16 cellular contexts compared by ENCODE assay signal in the genomic region with DNA sequence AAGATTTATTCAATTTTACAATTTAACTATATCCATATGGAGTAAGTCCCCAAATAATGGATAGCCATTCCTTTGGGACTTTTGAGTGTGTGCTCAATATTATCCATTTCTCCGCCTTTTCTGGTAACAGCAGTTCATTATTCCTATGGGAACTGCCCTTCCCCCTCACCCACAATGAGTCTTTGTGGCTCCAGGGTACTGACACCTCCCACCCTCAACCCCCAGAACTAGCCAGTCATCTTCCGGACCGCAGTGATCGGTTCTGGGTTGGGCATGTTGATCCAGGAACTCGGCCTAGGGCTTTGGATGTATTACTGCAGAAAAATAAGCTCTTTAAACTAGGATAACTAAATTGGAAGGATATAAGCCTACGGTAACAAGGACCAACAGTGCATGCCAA. TPM values are rescaled to one million over a fixed set of nuclear protein-coding genes. Genes with fewer than 3 reads are reported as not detected.
DNase-seq lines count a peak whose midpoint lies in the region; ATAC-seq, FAIRE-seq and TF ChIP-seq lines count a peak whose summit lies in the region.
"Had no signal": no experiment of that assay in that cellular context is flagged by ENCODE, and none has a peak within 500 bp of the region (broad histone marks: within the 10 kb centered on the region; RNA-seq: fewer than 3 reads in every experiment).

No MANE protein-coding gene starts in this region.

- no peak for TF ChIP-seq CTCF in Panc1 (IDR thresholded peaks at IDR 0.05)
- TF ChIP-seq CTCF in glutamatergic neuron (IDR thresholded peaks at IDR 0.05; ENCODE audit: partially characterized antibody, unreplicated experiment) = no peak
- TF ChIP-seq CTCF in spleen (IDR thresholded peaks at IDR 0.05 in 8 of 11, conservative IDR thresholded peaks at IDR 0.05 in 3 of 11) = no peak
- no peak for TF ChIP-seq CTCF in D721Med (IDR thresholded peaks at IDR 0.05; ENCODE audit: insufficient read depth, missing control alignments)

- H3K4me3 Mint-ChIP-seq in activated CD4-positive, alpha-beta T cell treated with anti-CD3 and anti-CD28 coated beads, Interleukin-2, amount 10 ng/mL, durations not matched to agents 7 days and 5 days = peak overlapping the region; percentile 3
- peak overlapping the region; percentile 97 for H3K4me3 Mint-ChIP-seq in glutamatergic neuron (ENCODE audit: unreplicated experiment)

- CTCF ChIA-PET in activated CD4-positive, alpha-beta T cell treated with anti-CD3 and anti-CD28 coated beads, Interleukin-2, amount 10 ng/mL, durations not matched to agents 7 days and 5 days (lab: Charles Lee) = interaction anchor here (0.5 kb wide), 1 partner anchor 598 kb away, joined by 3 read pairs; no protein-coding TSS in a partner anchor
- CTCF ChIA-PET in Panc1 (lab: Charles Lee) = no interaction called here

- peak overlapping the region; percentile 66; the same call in 1 of the 2 replicates for H3K27ac ChIP-seq in Panc1 (ENCODE audit: low read length)
- H3K27ac ChIP-seq in spleen = no peak overlapping the region
- H3K27ac ChIP-seq: body of pancreas, foreskin keratinocyte, SK-N-MC had no signal

- peaks cover 8% of the 10 kb centered on the region for H3K4me1 Mint-ChIP-seq in activated CD4-positive, alpha-beta T cell treated with anti-CD3 and anti-CD28 coated beads, Interleukin-2, amount 10 ng/mL, durations not matched to agents 7 days and 5 days
- peaks cover 21% of the 10 kb centered on the region for H3K4me1 Mint-ChIP-seq in glutamatergic neuron (ENCODE audit: low read depth, unreplicated experiment)

- 91 to 98% (median 94%) methylated on average over 6 of the region's 6 CpGs for whole genome bisulfite sequencing in spleen, 5 donors

- BruUV-seq in Panc1 (replicated peaks; lab: Mats Ljungman, UMichigan) = no TSS peak

- FAIRE-seq in D721Med (lab: Jason Lieb, UNC) = no peak

- intact Hi-C loops in Panc1 (cut with micrococcal nuclease; ENCODE audit: unreplicated experiment) (loop anchor here (10.0 kb wide), 1 partner anchor 161 kb away; no protein-coding TSS in a partner anchor), spleen (cut with DNase I; ENCODE audit: low total_unique reads) (no loop called here)

- no peaks in the 10 kb centered on the region; the same call in 1 of the 2 replicates for H3K27me3 ChIP-seq in Panc1 (ENCODE audit: control insufficient read depth, insufficient read depth, low read length)
- peaks cover 0 to 67% (median 42%) of the 10 kb centered on the region in 7 donors for H3K27me3 ChIP-seq in spleen (replicated peaks in 1 of 7)
- H3K27me3 ChIP-seq: body of pancreas had no signal

- TF ChIP-seq POLR2A in spleen (IDR thresholded peaks at IDR 0.05) = no peak

- no peak overlapping the region for H3K27ac Mint-ChIP-seq in activated CD4-positive, alpha-beta T cell treated with anti-CD3 and anti-CD28 coated beads, Interleukin-2, amount 10 ng/mL, durations not matched to agents 7 days and 5 days
- peak overlapping the region; percentile 99 for H3K27ac Mint-ChIP-seq in glutamatergic neuron (ENCODE audit: unreplicated experiment)
- H3K27ac Mint-ChIP-seq: effector memory CD8-positive, alpha-beta T cell; stimulated activated naive CD8-positive, alpha-beta T cell treated with anti-CD3 and anti-CD28 coated beads, Interleukin-15, amount 100 ng/mL, for 72 hours had no signal

- H3K4me1 ChIP-seq in Panc1 (ENCODE audit: control insufficient read depth, insufficient read depth, low read length) = peaks cover 25% of the 10 kb centered on the region
- H3K4me1 ChIP-seq in spleen = peaks cover 0 to 20% (median 13%) of the 10 kb centered on the region in 6 donors
- H3K4me1 ChIP-seq: foreskin keratinocyte had no signal

- no peak for ATAC-seq in Panc1
- ATAC-seq: effector memory CD8-positive, alpha-beta T cell had no signal

- POLR2A ChIA-PET in activated CD4-positive, alpha-beta T cell treated with anti-CD3 and anti-CD28 coated beads, Interleukin-2, amount 10 ng/mL, durations not matched to agents 7 days and 5 days (lab: Charles Lee) = no interaction called here
- POLR2A ChIA-PET in Panc1 (lab: Charles Lee) = no interaction called here

- H3K36me3 ChIP-seq in Panc1 (ENCODE audit: control insufficient read depth, insufficient read depth, low read length) (no peaks in the 10 kb centered on the region), spleen (no peaks in the 10 kb centered on the region)

- in situ Hi-C loops in Panc1 (cut with HindIII; ENCODE audit: low pct_unique_long_range_greater_than_20kb, low sequenced_read_pairs) = no loop called here

- no peak for DNase-seq in activated CD4-positive, alpha-beta T cell treated with anti-CD3 and anti-CD28 coated beads, Interleukin-2, amount 10 ng/mL, durations not matched to agents 7 days and 5 days
- no peak for DNase-seq in activated CD4-positive, alpha-beta T cell treated with anti-CD3 and anti-CD28 coated beads, Interleukin-2, amount 50 U/mL, for 1 hour
- DNase-seq in Panc1 (ENCODE audit: low read depth, low spot score) (no peak), glutamatergic neuron (no peak), pons (ENCODE audit: low spot score) (peak; percentile 92), spleen (no peak), D721Med (ENCODE audit: insufficient read length, low spot score) (no peak), kidney tubule cell (ENCODE audit: low spot score) (no peak)
- DNase-seq: activated T-cell treated with anti-CD3 and anti-CD28 coated beads, Interleukin-2, amount 50 U/mL, for 1 hour; DMS 273 treated with DMSO at 0.1 percent for 48 hours; effector memory CD8-positive, alpha-beta T cell; NCI-H1092 had no signal

- H3K36me3 Mint-ChIP-seq in activated CD4-positive, alpha-beta T cell treated with anti-CD3 and anti-CD28 coated beads, Interleukin-2, amount 10 ng/mL, durations not matched to agents 7 days and 5 days (ENCODE audit: low read depth) = no peaks in the 10 kb centered on the region
- H3K36me3 Mint-ChIP-seq in glutamatergic neuron (ENCODE audit: unreplicated experiment) = no peaks in the 10 kb centered on the region

- H3K4me3 ChIP-seq in Panc1 (ENCODE audit: low read depth in 2 of 2, low read length in 2 of 2) (no peak overlapping the region), spleen (no peak overlapping the region)
- H3K4me3 ChIP-seq: body of pancreas had no signal

- H3K27me3 Mint-ChIP-seq in activated CD4-positive, alpha-beta T cell treated with anti-CD3 and anti-CD28 coated beads, Interleukin-2, amount 10 ng/mL, durations not matched to agents 7 days and 5 days = peaks cover 66% of the 10 kb centered on the region
- peaks cover 22% of the 10 kb centered on the region for H3K27me3 Mint-ChIP-seq in glutamatergic neuron (ENCODE audit: unreplicated experiment)

- no peaks in the 10 kb centered on the region for H3K9me3 ChIP-seq in Panc1 (ENCODE audit: control insufficient read depth, insufficient read depth, low read depth, low read length)
- no peaks in the 10 kb centered on the region for H3K9me3 ChIP-seq in spleen
- H3K9me3 ChIP-seq: body of pancreas had no signal

- no peaks in the 10 kb centered on the region for H3K9me3 Mint-ChIP-seq in activated CD4-positive, alpha-beta T cell treated with anti-CD3 and anti-CD28 coated beads, Interleukin-2, amount 10 ng/mL, durations not matched to agents 7 days and 5 days
- H3K9me3 Mint-ChIP-seq in glutamatergic neuron (ENCODE audit: unreplicated experiment) = peaks cover 24% of the 10 kb centered on the region
- H3K9me3 Mint-ChIP-seq: effector memory CD8-positive, alpha-beta T cell; stimulated activated naive CD8-positive, alpha-beta T cell treated with anti-CD3 and anti-CD28 coated beads, Interleukin-15, amount 100 ng/mL, for 72 hours had no signal

RNA-seq across cellular contexts. Expression of a gene that starts 0.8 kb away (rescaled TPM):
- under 1 TPM; 0.12 to 0.62 TPM for total RNA-seq in activated CD4-positive, alpha-beta T cell treated with anti-CD3 and anti-CD28 coated beads, Interleukin-2, amount 10 ng/mL, durations not matched to agents 7 days and 5 days
- total RNA-seq in Panc1 (2021; ENCODE audit: unreplicated experiment) (11.1 TPM), glutamatergic neuron (ENCODE audit: unreplicated experiment) (172 TPM), spleen (10 to 100 TPM in 6 of 7 donors, 1 to 10 TPM in 1; 10.0 to 85.0 (median 74.7) TPM)
- polyA plus RNA-seq in Panc1 (2012; ENCODE audit: insufficient read length) = 4.3 TPM
- 10 to 100 TPM in 1 of 3 donors, 1 to 10 TPM in 2; 2.4 to 15.0 (median 4.6) TPM for polyA plus RNA-seq in spleen

RNA-seq across cellular contexts. Expression of a gene that starts 45.4 kb away (rescaled TPM):
- total RNA-seq in activated CD4-positive, alpha-beta T cell treated with anti-CD3 and anti-CD28 coated beads, Interleukin-2, amount 10 ng/mL, durations not matched to agents 7 days and 5 days = 10 to 100 TPM; 15.8 to 16.0 TPM
- total RNA-seq in Panc1 (2021; ENCODE audit: unreplicated experiment) (19.0 TPM), glutamatergic neuron (ENCODE audit: unreplicated experiment) (25.6 TPM), spleen (1 to 10 TPM; 1.3 to 6.8 (median 2.5) TPM)
- 4.2 TPM for polyA plus RNA-seq in Panc1 (2012; ENCODE audit: insufficient read length)
- polyA plus RNA-seq in spleen = 1 to 10 TPM in 2 of 3 donors, under 1 TPM in 1; 0.54 to 1.5 (median 1.3) TPM
